19 cellular contexts compared by ENCODE assay signal in genomic region chr11:27726981-27727380, GRCh38.
"Had no signal": no experiment of that assay in that cellular context is flagged by ENCODE, and none has a peak within 500 bp of the region (broad histone marks: within the 10 kb centered on the region; RNA-seq: fewer than 3 reads in every experiment).

No MANE protein-coding gene starts in this region.

- H3K9me3 Mint-ChIP-seq: mesothelial cell of epicardium had no signal

- H3K9me3 ChIP-seq: esophagus muscularis mucosa, gastroesophageal sphincter, heart left ventricle, left lung, lower lobe of right lung, mucosa of descending colon had no signal

- H3K36me3 ChIP-seq: esophagus muscularis mucosa, gastroesophageal sphincter, heart left ventricle, left lung, lower lobe of right lung had no signal

- H3K27ac Mint-ChIP-seq: mesothelial cell of epicardium had no signal

- H3K27ac ChIP-seq: coronary artery, esophagus muscularis mucosa, foreskin keratinocyte, gastroesophageal sphincter, heart left ventricle, hepatocyte, left lung, lower lobe of right lung had no signal

- H2AFZ ChIP-seq: hepatocyte had no signal

- H3K4me1 ChIP-seq: foreskin keratinocyte, left lung, lower lobe of right lung had no signal

- H3K4me3 Mint-ChIP-seq: mesothelial cell of epicardium, naive B cell had no signal

- H3K4me2 ChIP-seq: hepatocyte had no signal

- H3K4me3 ChIP-seq: coronary artery, dorsolateral prefrontal cortex, esophagus muscularis mucosa, gastroesophageal sphincter, heart left ventricle, hepatocyte, left lung, lower lobe of right lung, mucosa of descending colon had no signal

- DNase-seq: dermis blood vessel endothelial cell; effector CD4-positive, alpha-beta T cell; effector memory CD4-positive, alpha-beta T cell; foreskin keratinocyte; heart left ventricle; hypothalamus; left cardiac atrium; left lung; left ventricle myocardium superior; lower lobe of right lung; mesenchymal stem cell; mucosa of descending colon; naive B cell had no signal

- H3K36me3 Mint-ChIP-seq: mesothelial cell of epicardium, naive B cell had no signal

- H3K79me2 ChIP-seq: hepatocyte had no signal
